ENCODE assay signal across 8 cellular contexts in the genomic region with DNA sequence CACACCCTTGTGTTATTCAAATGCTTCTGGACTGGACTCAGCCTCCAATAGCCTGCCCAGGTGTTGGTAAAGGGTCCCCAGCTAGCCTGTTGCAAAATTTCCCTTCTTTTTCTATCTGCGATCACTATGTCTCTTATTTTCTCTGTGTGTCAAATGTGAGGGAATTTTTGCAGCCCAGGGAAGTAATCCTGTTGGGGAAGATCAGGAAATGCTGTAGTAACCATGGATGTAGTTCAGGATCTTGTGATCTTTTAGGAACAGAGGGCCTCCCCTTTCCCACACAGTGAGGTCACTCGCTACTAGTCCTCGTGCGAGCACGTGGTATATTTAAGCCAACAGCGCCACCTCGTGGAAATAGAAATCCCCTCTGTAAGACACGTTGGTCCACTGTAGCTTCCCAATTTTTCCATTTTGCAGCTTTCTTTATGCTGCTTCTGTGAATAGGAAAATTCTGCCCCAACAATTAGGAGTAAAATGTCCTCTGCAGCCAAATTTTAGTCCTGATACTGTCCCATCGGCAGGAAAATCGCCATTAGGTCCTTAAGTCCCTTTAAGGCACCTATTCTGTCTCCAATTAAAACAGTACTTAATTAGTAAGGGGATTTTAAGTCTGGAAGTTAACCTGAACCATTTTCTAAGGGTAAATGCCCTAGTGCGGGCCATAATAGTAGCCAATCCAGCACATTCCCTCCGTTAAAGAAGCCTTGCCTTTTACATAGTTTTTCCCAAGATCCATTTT. TPM values are rescaled to one million over a fixed set of nuclear protein-coding genes. Genes with fewer than 3 reads are reported as not detected.
DNase-seq lines count a peak whose midpoint lies in the region; ATAC-seq, FAIRE-seq and TF ChIP-seq lines count a peak whose summit lies in the region.
"Had no signal": no experiment of that assay in that cellular context is flagged by ENCODE, and none has a peak within 500 bp of the region (broad histone marks: within the 10 kb centered on the region; RNA-seq: fewer than 3 reads in every experiment).

No MANE protein-coding gene starts in this region.

- intact Hi-C loops in right lobe of liver (cut with DNase I), result no loop called here
- intact Hi-C loops in testis (cut with DNase I; ENCODE audit: low total_unique reads), result loop anchor here (10.0 kb wide), 1 partner anchor 264 kb away; no protein-coding TSS in a partner anchor

- H3K27ac ChIP-seq in right lobe of liver (no peak overlapping the region), testis (no peak overlapping the region)

- TF ChIP-seq POLR2A in right lobe of liver (IDR thresholded peaks at IDR 0.05) (no peak), testis (IDR thresholded peaks at IDR 0.05) (no peak)

- H3K4me2 ChIP-seq in Loucy (ENCODE audit: low read depth, low read length, poor library complexity, severe bottlenecking), result peak overlapping the region; percentile 8

- FAIRE-seq in G401.6 (lab: Jason Lieb, UNC) (peak; percentile 84), bronchial epithelial cell (lab: Jason Lieb, UNC) (no peak)

- H3K4me3 ChIP-seq in Loucy (ENCODE audit: low read length, poor library complexity, severe bottlenecking) (no peak overlapping the region), bronchial epithelial cell (ENCODE audit: low read depth, low read length) (no peak overlapping the region), right lobe of liver (no peak overlapping the region), testis (no peak overlapping the region)

- H3K9me3 ChIP-seq in Loucy (ENCODE audit: insufficient read depth, low read depth, low read length) (peaks cover 7% of the 10 kb centered on the region; the same call in 1 of the 2 replicates), right lobe of liver (peaks cover 0 to 16% (median 9%) of the 10 kb centered on the region in 4 donors), testis (peaks cover 5% of the 10 kb centered on the region)

- H3K9me2 ChIP-seq in Loucy (replicated peaks; ENCODE audit: low read depth, low read length), result no peaks in the 10 kb centered on the region

- no peaks in the 10 kb centered on the region for H3K27me3 ChIP-seq in Loucy (ENCODE audit: insufficient read depth, low read length, poor library complexity, severe bottlenecking)
- H3K27me3 ChIP-seq in bronchial epithelial cell (ENCODE audit: control insufficient read depth, insufficient read depth, low read length), result no peaks in the 10 kb centered on the region
- H3K27me3 ChIP-seq in right lobe of liver, result no peaks in the 10 kb centered on the region
- H3K27me3 ChIP-seq in testis, result no peaks in the 10 kb centered on the region

- H3F3A ChIP-seq in Loucy (ENCODE audit: low read depth), result no peaks in the 10 kb centered on the region

- 26% methylated on average over 12 of the region's 12 CpGs for WGBS in right lobe of liver (ENCODE audit: insufficient coverage, low coverage, low lambda C conversion rate, missing lambda C conversion rate)
- WGBS in testis, 2 donors, result 42 to 44% methylated on average over 12 of the region's 12 CpGs

- TF ChIP-seq CTCF in Loucy (conservative IDR thresholded peaks at IDR 0.05; ENCODE audit: low read length) (peak; percentile 87), bronchial epithelial cell (IDR thresholded peaks at IDR 0.05; ENCODE audit: insufficient read depth, low read length, severe bottlenecking) (peak; percentile 62), right lobe of liver (IDR thresholded peaks at IDR 0.05) (peak; percentile 39 to 57 (median 49)), testis (IDR thresholded peaks at IDR 0.05) (peak in 2 of 3 experiments; percentile 41 to 43)

- peak; percentile 48 for DNase-seq in T1000 (lab: John Stamatoyannopoulos, UW)
- DNase-seq in bronchial epithelial cell (ENCODE audit: low read depth), result peak; percentile 62
- peak in 2 of 3 donors; percentile 32 to 63 for DNase-seq in right lobe of liver
- DNase-seq in testis, result peak; percentile 77

- H3K9ac ChIP-seq in Loucy (ENCODE audit: low read depth, low read length, poor library complexity, severe bottlenecking), result no peak overlapping the region

- H3K4me1 ChIP-seq in Loucy (ENCODE audit: insufficient read depth, low read length, poor library complexity, severe bottlenecking) (peaks cover 30% of the 10 kb centered on the region), right lobe of liver (no peaks in the 10 kb centered on the region), testis (no peaks in the 10 kb centered on the region)

- no peak overlapping the region for H2AFZ ChIP-seq in Loucy (ENCODE audit: low read length)

- no peaks in the 10 kb centered on the region for H4K20me1 ChIP-seq in Loucy (ENCODE audit: insufficient read depth, low read length, poor library complexity, severe bottlenecking)

- ATAC-seq in right lobe of liver (peak; percentile 63 to 82 (median 72)), HG03432 (IDR thresholded peaks at IDR 0.05; ENCODE audit: unreplicated experiment) (no peak)

- H3K36me3 ChIP-seq in Loucy (ENCODE audit: insufficient read depth, low read length) (no peaks in the 10 kb centered on the region), bronchial epithelial cell (ENCODE audit: control insufficient read depth, insufficient read depth, low read length) (no peaks in the 10 kb centered on the region), right lobe of liver (no peaks in the 10 kb centered on the region), testis (ENCODE audit: low read depth, missing control alignments) (no peaks in the 10 kb centered on the region)

- H3K79me2 ChIP-seq in Loucy (ENCODE audit: insufficient read depth, low read length), result peaks cover 28% of the 10 kb centered on the region

RNA-seq across cellular contexts. Expression of gene SMCO1, which starts 4.0 kb away (rescaled TPM):
- not detected in 2 replicates for total RNA-seq in bronchial epithelial cell
- total RNA-seq in right lobe of liver, result not detected
- total RNA-seq in testis, result under 1 TPM; 0.24 to 0.25 TPM
- 0.91 TPM for polyA plus RNA-seq in testis (ENCODE audit: insufficient read depth, low read depth, low replicate concordance)
- total RNA-seq: subcutaneous adipose tissue had no signal

RNA-seq across cellular contexts. Expression of gene RNF168, which starts 15.6 kb away (rescaled TPM):
- 6.8 and 8.2 TPM in 2 replicates for total RNA-seq in bronchial epithelial cell
- total RNA-seq in right lobe of liver, result 10 to 100 TPM in 3 of 6 experiments, 1 to 10 TPM in 3; 7.5 to 14.2 (median 11.4) TPM
- 10 to 100 TPM; 37.7 to 52.8 TPM for total RNA-seq in testis
- polyA plus RNA-seq in testis (ENCODE audit: insufficient read depth, low read depth, low replicate concordance), result 45.4 TPM

RNA-seq across cellular contexts. Expression of gene WDR53, which starts 49.2 kb away (rescaled TPM):
- total RNA-seq in bronchial epithelial cell (9.5 and 14.6 TPM in 2 replicates), right lobe of liver (1 to 10 TPM; 1.5 to 5.8 (median 4.3) TPM), testis (10 to 100 TPM; 25.8 to 38.6 TPM)
- polyA plus RNA-seq in testis (ENCODE audit: insufficient read depth, low read depth, low replicate concordance), result 140 TPM

RNA-seq across cellular contexts. Expression of gene FBXO45, which starts 49.3 kb away (rescaled TPM):
- total RNA-seq in bronchial epithelial cell (26.6 and 27.5 TPM in 2 replicates), right lobe of liver (1 to 10 TPM; 3.8 to 5.5 (median 4.4) TPM), testis (10 to 100 TPM; 11.0 to 16.4 TPM)
- polyA plus RNA-seq in testis (ENCODE audit: insufficient read depth, low read depth, low replicate concordance), result 20.4 TPM
